1 cellular context compared by ENCODE assay signal in genomic region chr6:33856655-33857054, GRCh38.
TF ChIP-seq lines count a peak whose summit lies in the region.

No MANE protein-coding gene starts in this region.

TF ChIP-seq in GM12878, 131 proteins besides CTCF, POLR2A, EP300 and RAD21 (continued from another document):
- no peak for TF ChIP-seq NKRF (conservative IDR thresholded peaks at IDR 0.05)
